In the genomic region with DNA sequence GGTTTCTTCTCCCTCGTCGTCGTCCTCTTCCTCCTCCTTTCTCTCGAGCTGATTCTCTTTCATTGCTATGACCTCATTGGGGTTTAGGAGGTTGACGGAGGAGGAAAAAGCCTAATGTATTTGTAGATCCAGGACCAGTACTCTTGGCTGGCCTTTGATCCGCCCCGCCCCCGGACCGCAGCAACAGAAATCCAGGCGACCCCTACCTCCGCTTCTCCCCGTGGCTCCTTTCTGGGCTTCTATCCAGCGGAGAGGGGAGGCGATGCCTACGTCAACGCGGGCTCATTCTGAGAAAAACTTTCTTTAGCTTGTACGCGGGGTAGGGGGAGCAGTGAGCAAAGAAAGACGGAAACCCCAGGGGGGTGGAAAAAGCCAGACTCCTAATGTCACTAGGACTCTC, we compare ENCODE assay signal across 10 cellular contexts. TPM values are rescaled to one million over a fixed set of nuclear protein-coding genes. Genes with fewer than 3 reads are reported as not detected.
DNase-seq lines count a peak whose midpoint lies in the region; ATAC-seq and TF ChIP-seq lines count a peak whose summit lies in the region.
"Had no signal": no experiment of that assay in that cellular context is flagged by ENCODE, and none has a peak within 500 bp of the region (broad histone marks: within the 10 kb centered on the region; RNA-seq: fewer than 3 reads in every experiment).

A gene (minus strand): TSS at position 257 of the 400 bp plus-strand sequence. CDS start 921 bp downstream, outside the sequence.

- peaks cover 0 to 31% of the 10 kb centered on the region in 2 experiments for H3K27me3 ChIP-seq in mesenchymal stem cell (ENCODE audit: control insufficient read depth in 1 of 2, insufficient read depth in 1 of 2, low read length in 2 of 2)
- H3K27me3 ChIP-seq in stomach smooth muscle (ENCODE audit: control insufficient read depth in 1 of 2, insufficient read depth in 2 of 2, low read length in 2 of 2) = peaks cover 10 to 28% of the 10 kb centered on the region in 2 donors

- no peak within 1 kb of the TSS for H2BK15ac ChIP-seq in mesenchymal stem cell (ENCODE audit: low read depth, poor library complexity, severe bottlenecking)

- CTCF ChIA-PET in HEK293T (lab: Yijun Ruan, JAX) = interaction anchor here (0.9 to 1.2 kb wide), 2 partner anchors 59 to 64 kb away, joined by 3 read pairs; a partner anchor contains a TSS

- H3K79me1 ChIP-seq in mesenchymal stem cell (replicated peaks; ENCODE audit: low read length, poor library complexity, severe bottlenecking) = no peaks in the 10 kb centered on the region

- H3K4me3 Mint-ChIP-seq in chondrocyte (ENCODE audit: unreplicated experiment) = peak within 1 kb of the TSS; percentile 60

- H4K91ac ChIP-seq in mesenchymal stem cell (ENCODE audit: low read length) = no peak within 1 kb of the TSS

- H3K36me3 Mint-ChIP-seq in chondrocyte (ENCODE audit: low read depth) = no peaks in the 10 kb centered on the region

- H3K27ac ChIP-seq in mesenchymal stem cell (ENCODE audit: low read length, poor library complexity, severe bottlenecking) (no peak within 1 kb of the TSS), stomach smooth muscle (ENCODE audit: low read length) (no peak within 1 kb of the TSS)
- H3K27ac ChIP-seq: VCaP had no signal

- POLR2A ChIA-PET in HEK293T (lab: Yijun Ruan, JAX) = no interaction called here

- no peak within 1 kb of the TSS for H3K18ac ChIP-seq in mesenchymal stem cell (ENCODE audit: low read depth in 1 of 2, low read length in 2 of 2)

- 3% methylated on average over 15 of the region's 20 CpGs for WGBS in mesenchymal stem cell

- H2BK12ac ChIP-seq in mesenchymal stem cell (ENCODE audit: low read length in 2 of 2) = no peak within 1 kb of the TSS

- H2BK5ac ChIP-seq in mesenchymal stem cell (ENCODE audit: low read depth, low read length, poor library complexity, severe bottlenecking) = no peak within 1 kb of the TSS

- H3K9me3 Mint-ChIP-seq in chondrocyte (ENCODE audit: low read depth) = no peaks in the 10 kb centered on the region

- no peak within 1 kb of the TSS for H2AFZ ChIP-seq in mesenchymal stem cell (ENCODE audit: low read depth, low read length)

- no peak within 1 kb of the TSS for H2BK120ac ChIP-seq in mesenchymal stem cell (ENCODE audit: low read depth, low read length)

- H3K27ac Mint-ChIP-seq in chondrocyte (ENCODE audit: unreplicated experiment) = no peak within 1 kb of the TSS

- peaks cover 41% of the 10 kb centered on the region for H3K27me3 Mint-ChIP-seq in chondrocyte (ENCODE audit: low read depth)

- peak within 1 kb of the TSS; percentile 98 for H3K4me2 ChIP-seq in mesenchymal stem cell (ENCODE audit: low read length, poor library complexity, severe bottlenecking)

- H3K4me1 Mint-ChIP-seq in chondrocyte (ENCODE audit: low read depth) = peaks cover 14% of the 10 kb centered on the region

- H3K36me3 ChIP-seq in mesenchymal stem cell (ENCODE audit: control insufficient read depth in 1 of 2, insufficient read depth in 2 of 2, low read depth in 1 of 2, low read length in 2 of 2) = no peaks in the 10 kb centered on the region
- H3K36me3 ChIP-seq in stomach smooth muscle (ENCODE audit: control insufficient read depth in 2 of 2, insufficient read depth in 2 of 2, low read length in 2 of 2) = no peaks in the 10 kb centered on the region

- H3K4ac ChIP-seq in mesenchymal stem cell (ENCODE audit: low read depth in 1 of 2, low read length in 2 of 2) = no peak within 1 kb of the TSS

- H3K4me3 ChIP-seq in mesenchymal stem cell (ENCODE audit: insufficient read depth in 1 of 2, low read depth in 1 of 2, low read length in 2 of 2) = peak within 1 kb of the TSS; percentile 53 to 76
- peak within 1 kb of the TSS; percentile 52 to 61 for H3K4me3 ChIP-seq in stomach smooth muscle (ENCODE audit: low read length in 2 of 2)

- H3K9me3 ChIP-seq in mesenchymal stem cell (ENCODE audit: control insufficient read depth, low read length) = no peaks in the 10 kb centered on the region
- H3K9me3 ChIP-seq in stomach smooth muscle (ENCODE audit: control insufficient read depth in 2 of 2, low read length in 2 of 2) = no peaks in the 10 kb centered on the region

- ATAC-seq in GM21526 (IDR thresholded peaks at IDR 0.05; ENCODE audit: low FRiP score, unreplicated experiment) = no peak

- H2AK5ac ChIP-seq in mesenchymal stem cell (ENCODE audit: low read length, severe bottlenecking) = no peak within 1 kb of the TSS

- H3K23ac ChIP-seq in mesenchymal stem cell (ENCODE audit: low read length in 2 of 2) = peak within 1 kb of the TSS in 1 of 2 experiments; percentile 46

- H3K14ac ChIP-seq in mesenchymal stem cell (ENCODE audit: low read length in 2 of 2) = peak within 1 kb of the TSS in 1 of 2 experiments; percentile 7

- H3K4me1 ChIP-seq in mesenchymal stem cell (ENCODE audit: control insufficient read depth, insufficient read depth, low read depth, low read length) (peaks cover 13% of the 10 kb centered on the region), stomach smooth muscle (ENCODE audit: control insufficient read depth, insufficient read depth, low read length) (peaks cover 9% of the 10 kb centered on the region)

- no peak for TF ChIP-seq CTCF in chondrocyte (IDR thresholded peaks at IDR 0.05)

- H4K8ac ChIP-seq in mesenchymal stem cell (ENCODE audit: low read length) = no peak within 1 kb of the TSS

- DNase-seq in NCI-H510A treated with DMSO at 0.1 percent for 48 hours (lab: John Stamatoyannopoulos, UW) = peak; percentile 33
- DNase-seq in NCI-H510A (lab: John Stamatoyannopoulos, UW) = no peak
- DNase-seq in chondrocyte (ENCODE audit: low spot score) = no peak
- DNase-seq in mesenchymal stem cell = no peak
- DNase-seq in HEK293T (ENCODE audit: extremely low spot score) = no peak
- no peak for DNase-seq in GF-D8 (lab: John Stamatoyannopoulos, UW)

- H3K9ac ChIP-seq in mesenchymal stem cell (ENCODE audit: low read length) = peak within 1 kb of the TSS; percentile 11
- H3K9ac ChIP-seq in stomach smooth muscle (ENCODE audit: low read length in 2 of 2) = no peak within 1 kb of the TSS

TF ChIP-seq in HEK293T, 16 proteins besides CTCF, POLR2A, EP300 and RAD21:
- TF ChIP-seq BHLHE40 (IDR thresholded peaks at IDR 0.05; ENCODE audit: borderline replicate concordance) (no peak), NFRKB (IDR thresholded peaks at IDR 0.05) (no peak), SP1 (IDR thresholded peaks at IDR 0.05) (no peak), TARDBP (IDR thresholded peaks at IDR 0.05) (no peak)

RNA-seq across cellular contexts. Expression of the gene that starts here (rescaled TPM):
- total RNA-seq in chondrocyte = not detected in 3 replicates
- polyA plus RNA-seq in mesenchymal stem cell (2013, experiment 1 of 2) = 0.06 TPM
- polyA plus RNA-seq in mesenchymal stem cell (2013, experiment 2 of 2) = not detected
- total RNA-seq: left cardiac atrium had no signal
